8 cellular contexts compared by ENCODE assay signal in genomic region chr10:70145666-70146488, GRCh38. TPM values are rescaled to one million over a fixed set of nuclear protein-coding genes. Genes with fewer than 3 reads are reported as not detected.
DNase-seq lines count a peak whose midpoint lies in the region; ATAC-seq and TF ChIP-seq lines count a peak whose summit lies in the region.

No MANE protein-coding gene starts in this region.

- H3K27ac ChIP-seq in HL-60 (replicated peaks): peak overlapping the region; percentile 79
- peak overlapping the region; percentile 66 for H3K27ac ChIP-seq in SJCRH30
- H3K27ac ChIP-seq in thoracic aorta: peak overlapping the region; percentile 77 to 82

- CTCF ChIA-PET in Calu3 (lab: Charles Lee): interaction anchor here (0.6 to 1.9 kb wide), 28 partner anchors 8 to 359 kb away, joined by 3 to 33 read pairs (median 4); partner anchors contain the start of genes EIF4EBP2 and SAR1A
- CTCF ChIA-PET in activated naive CD4-positive, alpha-beta T cell treated with anti-CD3 and anti-CD28 coated beads for 36 hours (lab: Charles Lee): interaction anchor here (0.6 to 4.7 kb wide), 42 partner anchors 10 to 310 kb away, joined by 3 to 69 read pairs (median 5); partner anchors contain the start of genes AIFM2 and SAR1A

- no peaks in the 10 kb centered on the region for H3K9me3 Mint-ChIP-seq in Calu3 (ENCODE audit: low read depth, unreplicated experiment)
- no peaks in the 10 kb centered on the region for H3K9me3 Mint-ChIP-seq in activated naive CD4-positive, alpha-beta T cell treated with anti-CD3 and anti-CD28 coated beads for 36 hours

- H3K27me3 Mint-ChIP-seq in Calu3 (ENCODE audit: unreplicated experiment): no peaks in the 10 kb centered on the region
- H3K27me3 Mint-ChIP-seq in activated naive CD4-positive, alpha-beta T cell treated with anti-CD3 and anti-CD28 coated beads for 36 hours (ENCODE audit: low read depth): no peaks in the 10 kb centered on the region

- H3K27me3 ChIP-seq in HL-60 (ENCODE audit: insufficient read depth, poor library complexity, severe bottlenecking) (no peaks in the 10 kb centered on the region), SJCRH30 (no peaks in the 10 kb centered on the region), thoracic aorta (replicated peaks; ENCODE audit: insufficient read depth) (no peaks in the 10 kb centered on the region)

- intact Hi-C loops in Calu3 (cut with micrococcal nuclease; ENCODE audit: unreplicated experiment): loop anchor here (2.0 kb wide), 1 partner anchor 219 kb away; no protein-coding TSS in a partner anchor
- intact Hi-C loops in activated naive CD4-positive, alpha-beta T cell treated with anti-CD3 and anti-CD28 coated beads for 36 hours (cut with micrococcal nuclease): loop anchor here (1.0 to 2.0 kb wide), 13 partner anchors 8 to 257 kb away; partner anchors contain the start of genes LRRC20, PPA1 and SAR1A

- no peaks in the 10 kb centered on the region for H3K9me3 ChIP-seq in SJCRH30 (replicated peaks)
- no peaks in the 10 kb centered on the region for H3K9me3 ChIP-seq in thoracic aorta

- H3K36me3 ChIP-seq in SJCRH30 (peaks cover 11% of the 10 kb centered on the region), thoracic aorta (no peaks in the 10 kb centered on the region)

- H3K4me1 ChIP-seq in SJCRH30: peaks cover 4% of the 10 kb centered on the region; the same call in 1 of the 2 replicates
- H3K4me1 ChIP-seq in thoracic aorta (ENCODE audit: control insufficient read depth in 1 of 2, low read depth in 2 of 2): peaks cover 14 to 22% of the 10 kb centered on the region in 2 donors

- H3K27ac Mint-ChIP-seq in Calu3 (ENCODE audit: unreplicated experiment): peak overlapping the region; percentile 45
- peak overlapping the region; percentile 93 for H3K27ac Mint-ChIP-seq in activated naive CD4-positive, alpha-beta T cell treated with anti-CD3 and anti-CD28 coated beads for 36 hours

- BruUV-seq in Calu3 (replicated peaks; lab: Mats Ljungman, UMichigan): no TSS peak

- ATAC-seq in GM19468 (IDR thresholded peaks at IDR 0.05; ENCODE audit: extremely low read depth, unreplicated experiment) (peak; percentile 34), omental fat pad (ENCODE audit: low FRiP score) (peak; percentile 60), thoracic aorta (ENCODE audit: insufficient number of reproducible peaks, low FRiP score, low read depth) (peak; percentile 37)

- H3K4me3 Mint-ChIP-seq in Calu3 (ENCODE audit: low read depth, unreplicated experiment): peak overlapping the region; percentile 86
- H3K4me3 Mint-ChIP-seq in activated naive CD4-positive, alpha-beta T cell treated with anti-CD3 and anti-CD28 coated beads for 36 hours: peak overlapping the region; percentile 90

- peaks cover 8% of the 10 kb centered on the region for H3K4me1 Mint-ChIP-seq in Calu3 (ENCODE audit: low read depth, unreplicated experiment)
- H3K4me1 Mint-ChIP-seq in activated naive CD4-positive, alpha-beta T cell treated with anti-CD3 and anti-CD28 coated beads for 36 hours (ENCODE audit: low read depth): peaks cover 30% of the 10 kb centered on the region

- peak; percentile 70 for TF ChIP-seq CTCF in Calu3 (IDR thresholded peaks at IDR 0.05; ENCODE audit: unreplicated experiment)
- TF ChIP-seq CTCF in HL-60 (IDR thresholded peaks at IDR 0.05; ENCODE audit: insufficient read depth, low read length): peak; percentile 29
- TF ChIP-seq CTCF in omental fat pad (IDR thresholded peaks at IDR 0.05): peak in 1 of 3 donors; percentile 6
- peak; percentile 69 for TF ChIP-seq CTCF in thoracic aorta (IDR thresholded peaks at IDR 0.05)

- peaks cover 65% of the 10 kb centered on the region for H3K36me3 Mint-ChIP-seq in Calu3 (ENCODE audit: insufficient read depth, unreplicated experiment)
- H3K36me3 Mint-ChIP-seq in activated naive CD4-positive, alpha-beta T cell treated with anti-CD3 and anti-CD28 coated beads for 36 hours (ENCODE audit: low read depth): peaks cover 14% of the 10 kb centered on the region

- DNase-seq in Calu3 (peak; percentile 75), HL-60 (ENCODE audit: low read depth in 1 of 2, low spot score in 1 of 2) (peak; percentile 57 to 68), SJCRH30 (peak; percentile 49 to 66), glomerular visceral epithelial cell (ENCODE audit: extremely low spot score) (peak; percentile 61), omental fat pad (ENCODE audit: low spot score) (no peak), thoracic aorta (ENCODE audit: low spot score) (no peak)
- peak; percentile 71 for DNase-seq in activated naive CD4-positive, alpha-beta T cell treated with anti-CD3 and anti-CD28 coated beads for 36 hours

- H3K4me3 ChIP-seq in HL-60 (replicated peaks; ENCODE audit: insufficient read depth, low read length) (peak overlapping the region; percentile 57), SJCRH30 (peak overlapping the region; percentile 66), thoracic aorta (peak overlapping the region; percentile 92)

RNA-seq across cellular contexts. Expression of gene TYSND1, which starts 0.6 kb away (rescaled TPM):
- total RNA-seq in Calu3 (2022): 21.4 and 24.6 TPM in 2 replicates
- total RNA-seq in SJCRH30 (2014; rRNA removed; shearing (Covaris generic)): 5.8 and 6.4 TPM in 2 replicates
- total RNA-seq in activated naive CD4-positive, alpha-beta T cell treated with anti-CD3 and anti-CD28 coated beads for 36 hours: 10 to 100 TPM; 12.5 to 13.0 TPM
- 10 to 100 TPM; 10.7 to 20.3 (median 13.7) TPM for total RNA-seq in omental fat pad
- total RNA-seq in thoracic aorta: 10 to 100 TPM; 11.4 to 12.2 TPM

RNA-seq across cellular contexts. Expression of gene AIFM2, which starts 13.3 kb away (rescaled TPM):
- total RNA-seq in Calu3 (2022) (20.6 and 21.1 TPM in 2 replicates), omental fat pad (100 to 1,000 TPM in 1 of 4 donors, 10 to 100 TPM in 3; 32.8 to 118 (median 53.6) TPM), thoracic aorta (10 to 100 TPM; 17.1 to 17.9 TPM)
- total RNA-seq in SJCRH30 (2014; rRNA removed; shearing (Covaris generic)): 1.5 and 1.8 TPM in 2 replicates
- 1 to 10 TPM; 3.0 to 3.3 TPM for total RNA-seq in activated naive CD4-positive, alpha-beta T cell treated with anti-CD3 and anti-CD28 coated beads for 36 hours

RNA-seq across cellular contexts. Expression of gene SAR1A, which starts 24.4 kb away (rescaled TPM):
- total RNA-seq in Calu3 (2022) (166 and 175 TPM in 2 replicates), omental fat pad (100 to 1,000 TPM in 3 of 4 donors, 10 to 100 TPM in 1; 97.7 to 179 (median 141) TPM), thoracic aorta (10 to 100 TPM; 53.2 to 95.0 TPM)
- 128 and 133 TPM in 2 replicates for total RNA-seq in SJCRH30 (2014; rRNA removed; shearing (Covaris generic))
- total RNA-seq in activated naive CD4-positive, alpha-beta T cell treated with anti-CD3 and anti-CD28 coated beads for 36 hours: 100 to 1,000 TPM; 101 to 109 TPM

Comparison
In these comparisons a context has a peak if more than half of its experiments do, and no peak if none do; other contexts are left out.
1. DNase-seq: peak in Calu3 (single experiment), HL-60 (2 of 2), SJCRH30 (2 of 2), activated naive CD4-positive, alpha-beta T cell treated with anti-CD3 and anti-CD28 coated beads for 36 hours (single experiment) and glomerular visceral epithelial cell (single experiment); none in omental fat pad (single experiment) and thoracic aorta (single experiment).
2. Peak in every context shown above with its lines, with median percentiles within 50 percentile points of each other: ATAC-seq, H3K27ac ChIP-seq and H3K4me3 ChIP-seq.